8 cellular contexts compared by ENCODE assay signal in the genomic region with DNA sequence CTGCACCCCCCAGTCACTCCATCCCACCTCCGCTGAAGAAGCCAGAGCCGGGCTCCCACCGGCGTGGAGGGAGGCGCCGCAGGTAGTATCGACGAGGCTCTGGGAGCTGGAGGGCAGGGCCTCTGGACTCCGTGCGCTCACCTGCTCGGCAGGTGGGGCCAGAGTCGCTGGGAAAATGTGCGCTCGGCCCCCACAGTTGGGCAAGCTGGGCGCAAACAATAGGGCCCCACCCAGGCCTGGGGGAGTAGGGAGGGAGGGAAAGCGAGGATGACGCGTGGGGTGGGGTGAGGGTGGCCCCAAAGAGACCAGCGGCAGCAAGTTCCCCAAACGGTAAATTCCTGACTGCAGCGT. TPM values are rescaled to one million over a fixed set of nuclear protein-coding genes. Genes with fewer than 3 reads are reported as not detected.
DNase-seq lines count a peak whose midpoint lies in the region; ATAC-seq and TF ChIP-seq lines count a peak whose summit lies in the region.

No MANE protein-coding gene starts in this region.

- no peaks in the 10 kb centered on the region for H3K79me2 ChIP-seq in OCI-LY3 (ENCODE audit: low read length)

- H3K36me3 ChIP-seq in OCI-LY3 (replicated peaks; ENCODE audit: low read depth, low read length) (no peaks in the 10 kb centered on the region), neuronal stem cell (replicated peaks in 1 of 2; ENCODE audit: control insufficient read depth in 2 of 2, insufficient read depth in 2 of 2, low read length in 2 of 2) (no peaks in the 10 kb centered on the region)

- H3K18ac ChIP-seq in neuronal stem cell (ENCODE audit: low read length) = peak overlapping the region; percentile 96

- peak overlapping the region; percentile 14 for H2BK5ac ChIP-seq in neuronal stem cell (ENCODE audit: low read length)

- H2AK5ac ChIP-seq in neuronal stem cell (ENCODE audit: low read depth, low read length) = peak overlapping the region; percentile 76

- no peak overlapping the region for H4K8ac ChIP-seq in neuronal stem cell (ENCODE audit: low read depth, low read length)

- peaks cover 22% of the 10 kb centered on the region for H3K4me1 ChIP-seq in OCI-LY3 (ENCODE audit: low read length)
- peaks cover 9 to 21% of the 10 kb centered on the region in 2 donors for H3K4me1 ChIP-seq in neuronal stem cell (ENCODE audit: control insufficient read depth in 2 of 2, insufficient read depth in 1 of 2, low read depth in 1 of 2, low read length in 2 of 2)

- TF ChIP-seq POLR2A in erythroblast (IDR thresholded peaks at IDR 0.05; ENCODE audit: low read length) = no peak

- no CpG with 5 or more reads among the region's 21 CpGs for WGBS in neuronal stem cell (ENCODE audit: extremely low coverage in 2 of 2, insufficient read length in 2 of 2, insufficient replicate concordance in 1 of 2), 2 donors

- POLR2A ChIA-PET in GM10248 (lab: Yijun Ruan, JAX) = interaction anchor here (0.7 to 1.9 kb wide), 2 partner anchors 29 to 97 kb away, joined by 3 to 8 read pairs; partner anchors contain the start of gene EIF1

- H4K91ac ChIP-seq in neuronal stem cell (ENCODE audit: low read depth, low read length, poor library complexity) = no peak overlapping the region

- H3K9ac ChIP-seq in OCI-LY3 (ENCODE audit: low read length) (peak overlapping the region; percentile 61; the same call in 1 of the 2 replicates), neuronal stem cell (ENCODE audit: low read depth, low read length, poor library complexity) (peak overlapping the region; percentile 92)

- CTCF ChIA-PET in GM10248 (lab: Yijun Ruan, JAX) = interaction anchor here (1.1 to 2.5 kb wide), 12 partner anchors 11 to 123 kb away, joined by 3 to 25 read pairs (median 5); partner anchors contain the start of gene P3H4

- H3K14ac ChIP-seq in neuronal stem cell (ENCODE audit: low read length) = no peak overlapping the region

- H3K27me3 ChIP-seq in OCI-LY3 (ENCODE audit: low read depth, low read length) = 0 out of 2 replicates have a peak, but pooled peaks cover 4% of the 10 kb centered on the region
- H3K27me3 ChIP-seq in neuronal stem cell (ENCODE audit: control insufficient read depth in 3 of 3, insufficient read depth in 3 of 3, low read depth in 1 of 3, low read length in 3 of 3) = no peaks in the 10 kb centered on the region

- H2AFZ ChIP-seq in OCI-LY3 (ENCODE audit: low read depth, low read length) (no peak overlapping the region), neuronal stem cell (ENCODE audit: low read length) (peak overlapping the region; percentile 83)

- H2BK15ac ChIP-seq in neuronal stem cell (ENCODE audit: low read length) = peak overlapping the region; percentile 93

- no peak overlapping the region for H2BK12ac ChIP-seq in neuronal stem cell (ENCODE audit: low read length)

- peak overlapping the region; percentile 50 for H3K4me3 ChIP-seq in GM12864 (ENCODE audit: low read depth, low read length)
- no peak overlapping the region for H3K4me3 ChIP-seq in OCI-LY3 (ENCODE audit: low read length)
- H3K4me3 ChIP-seq in neuronal stem cell (ENCODE audit: low read length in 2 of 2) = peak overlapping the region; percentile 66 to 91

- no peak for TF ChIP-seq CTCF in GM12864 (IDR thresholded peaks at IDR 0.05; ENCODE audit: low read depth, low read length, missing control alignments)
- TF ChIP-seq CTCF in OCI-LY3 (IDR thresholded peaks at IDR 0.05; ENCODE audit: low read depth, low read length) = no peak
- TF ChIP-seq CTCF in GM10248 (IDR thresholded peaks at IDR 0.05; ENCODE audit: control extremely low read depth, extremely low read depth, low read depth, missing control alignments) = no peak

- DNase-seq in GM12864 (ENCODE audit: low read depth) = no peak
- DNase-seq in erythroblast (lab: John Stamatoyannopoulos, UW) = peak; percentile 50 to 60
- no peak for DNase-seq in neuronal stem cell (ENCODE audit: low spot score)
- no peak for DNase-seq in 8988T
- DNase-seq in AG08396 (ENCODE audit: low spot score) = no peak
- no peak for DNase-seq in GM10248 (ENCODE audit: extremely low spot score)

- H3K4me2 ChIP-seq in OCI-LY3 (ENCODE audit: low read length) (peak overlapping the region; percentile 76; the same call in 1 of the 2 replicates), neuronal stem cell (ENCODE audit: insufficient read depth, low read length, poor library complexity, severe bottlenecking) (peak overlapping the region; percentile 93)

- H3K79me1 ChIP-seq in neuronal stem cell (ENCODE audit: low read depth, low read length) = peaks cover 2% of the 10 kb centered on the region

- no peak for ATAC-seq in GM19324 (IDR thresholded peaks at IDR 0.05; ENCODE audit: low FRiP score, unreplicated experiment)

- peak overlapping the region; percentile 44; the same call in 1 of the 2 replicates for H3K27ac ChIP-seq in OCI-LY3 (ENCODE audit: low read length)
- H3K27ac ChIP-seq in neuronal stem cell (replicated peaks; ENCODE audit: low read length) = peak overlapping the region; percentile 92

- peak overlapping the region; percentile 95 for H3K23ac ChIP-seq in neuronal stem cell (ENCODE audit: low read depth, low read length, poor library complexity)

- H4K20me1 ChIP-seq in OCI-LY3 (ENCODE audit: insufficient read depth, low read length) = no peaks in the 10 kb centered on the region

- H2BK120ac ChIP-seq in neuronal stem cell (ENCODE audit: low read depth, low read length) = peak overlapping the region; percentile 37

- H3K4ac ChIP-seq in neuronal stem cell (ENCODE audit: low read length) = peak overlapping the region; percentile 86

- H3K9me3 ChIP-seq in OCI-LY3 (ENCODE audit: insufficient read depth, low read length) = no peaks in the 10 kb centered on the region
- H3K9me3 ChIP-seq in neuronal stem cell (replicated peaks in 1 of 2; ENCODE audit: control insufficient read depth in 2 of 2, insufficient read depth in 1 of 2, low read depth in 1 of 2, low read length in 2 of 2) = peaks cover 0 to 1% of the 10 kb centered on the region in 2 donors

RNA-seq across cellular contexts. Expression of gene JUP, which starts 0.7 kb away (rescaled TPM):
- polyA plus RNA-seq in neuronal stem cell (2013, experiment 1 of 2) = 55.6 TPM
- 57.2 TPM for polyA plus RNA-seq in neuronal stem cell (2013, experiment 2 of 2)

RNA-seq across cellular contexts. Expression of gene P3H4, which starts 25.9 kb away (rescaled TPM):
- polyA plus RNA-seq in neuronal stem cell (2013, experiment 1 of 2) = 36.9 TPM
- 37.5 TPM for polyA plus RNA-seq in neuronal stem cell (2013, experiment 2 of 2)

RNA-seq across cellular contexts. Expression of gene FKBP10, which starts 27.0 kb away (rescaled TPM):
- 166 TPM for polyA plus RNA-seq in neuronal stem cell (2013, experiment 1 of 2)
- 162 TPM for polyA plus RNA-seq in neuronal stem cell (2013, experiment 2 of 2)

RNA-seq across cellular contexts. Expression of gene NT5C3B, which starts 50.2 kb away (rescaled TPM):
- 111 TPM for polyA plus RNA-seq in neuronal stem cell (2013, experiment 1 of 2)
- 110 TPM for polyA plus RNA-seq in neuronal stem cell (2013, experiment 2 of 2)

RNA-seq across cellular contexts. Expression of gene HAP1, which starts 51.4 kb away (rescaled TPM):
- 1.5 TPM for polyA plus RNA-seq in neuronal stem cell (2013, experiment 1 of 2)
- 1.5 TPM for polyA plus RNA-seq in neuronal stem cell (2013, experiment 2 of 2)

Comparison
In these comparisons a context has a peak if more than half of its experiments do, and no peak if none do; other contexts are left out.
1. DNase-seq: peak in erythroblast (2 of 2); none in GM12864 (single experiment), neuronal stem cell (single experiment), 8988T (single experiment), AG08396 (single experiment) and GM10248 (single experiment).